1 cellular context compared by ENCODE assay signal in genomic region chr17:83073389-83074063, GRCh38.
A peak's percentile ranks its signal among the peaks of the same experiment; 100 is the strongest.
TF ChIP-seq lines count a peak whose summit lies in the region.

No MANE protein-coding gene starts in this region.

TF ChIP-seq in K562, 482 proteins besides CTCF, POLR2A, EP300 and RAD21 (continued from another document and continues in another):
- TF ChIP-seq ATF2 (CRISPR knock-in tag; IDR thresholded peaks at IDR 0.05) (no peak), NONO (IDR thresholded peaks at IDR 0.05; ENCODE audit: low read depth in 2 of 2, low read length in 1 of 2) (no peak), TAL1 (IDR thresholded peaks at IDR 0.05) (no peak), EP400 (IDR thresholded peaks at IDR 0.05) (0 out of 2 replicates have a peak, but pooled peaks have one; percentile 30), SOX6 (IDR thresholded peaks at IDR 0.05) (peak; percentile 32; the same call in 1 of the 2 replicates), PKNOX1 (IDR thresholded peaks at IDR 0.05) (peak; percentile 44; the same call in 1 of the 2 replicates), FOXA3 (CRISPR knock-in tag; conservative IDR thresholded peaks at IDR 0.05 in 1 of 2, IDR thresholded peaks at IDR 0.05 in 1 of 2) (no peak; a peak in 1 of 4 replicates), SMAD4 (CRISPR knock-in tag; conservative IDR thresholded peaks at IDR 0.05) (peak; percentile 86; the same call in 1 of the 2 replicates), E2F8 (IDR thresholded peaks at IDR 0.05; ENCODE audit: low read depth, partially characterized antibody) (no peak), EGR1 (conservative IDR thresholded peaks at IDR 0.05) (peak; percentile 99), CHD1 (IDR thresholded peaks at IDR 0.05; ENCODE audit: low read length) (no peak), ATF1 (CRISPR knock-in tag; IDR thresholded peaks at IDR 0.05) (no peak), ATF1 (tag; IDR thresholded peaks at IDR 0.05) (peak; percentile 70), POLR2AphosphoS5 (IDR thresholded peaks at IDR 0.05; ENCODE audit: control insufficient read depth, insufficient read depth, low read depth, low read length) (no peak), IRF2 (CRISPR knock-in tag; IDR thresholded peaks at IDR 0.05) (no peak), TAF15 (IDR thresholded peaks at IDR 0.05; ENCODE audit: low read depth, low read length) (no peak), CCNT2 (IDR thresholded peaks at IDR 0.05; ENCODE audit: borderline replicate concordance, extremely low read depth, insufficient read length, low read depth, low read length) (peak; percentile 56), SETDB1 (IDR thresholded peaks at IDR 0.05; ENCODE audit: low read length) (no peak), ATF3 (IDR thresholded peaks at IDR 0.05) (peak; percentile 96), ATF3 (CRISPR knock-in tag; conservative IDR thresholded peaks at IDR 0.05) (peak; percentile 89), E2F6 (IDR thresholded peaks at IDR 0.05; ENCODE audit: borderline replicate concordance in 1 of 2, extremely low read depth in 1 of 2, insufficient read depth in 1 of 2, insufficient read length in 1 of 2, low read depth in 1 of 2, low read length in 1 of 2, poor library complexity in 1 of 2, severe bottlenecking in 1 of 2) (peak; percentile 19 to 60), ZNF431 (CRISPR knock-in tag; IDR thresholded peaks at IDR 0.05) (0 out of 2 replicates have a peak, but pooled peaks have one; percentile 27), DEAF1 (CRISPR knock-in tag; IDR thresholded peaks at IDR 0.05) (no peak), ARID1B (IDR thresholded peaks at IDR 0.05) (peak; percentile 79), DACH1 (IDR thresholded peaks at IDR 0.05; ENCODE audit: partially characterized antibody) (peak; percentile 37), MBD2 (IDR thresholded peaks at IDR 0.05; ENCODE audit: borderline replicate concordance, low read depth) (peak; percentile 69; the same call in 1 of the 2 replicates), ELF4 (CRISPR knock-in tag; IDR thresholded peaks at IDR 0.05) (no peak), POU5F1 (IDR thresholded peaks at IDR 0.05; ENCODE audit: borderline replicate concordance, low read depth, low read length, partially characterized antibody) (no peak), E2F4 (CRISPR knock-in tag; IDR thresholded peaks at IDR 0.05; ENCODE audit: low read depth) (no peak), POLR2B (IDR thresholded peaks at IDR 0.05; ENCODE audit: low read depth, partially characterized antibody) (no peak), SUPT5H (IDR thresholded peaks at IDR 0.05) (peak; percentile 39; the same call in 1 of the 2 replicates), SRF (CRISPR knock-in tag; IDR thresholded peaks at IDR 0.05) (0 out of 4 replicates have a peak, but pooled peaks of 1 of the 2 experiments have one; percentile 41), ZBTB9 (CRISPR knock-in tag; IDR thresholded peaks at IDR 0.05) (no peak), MYBL2 (IDR thresholded peaks at IDR 0.05; ENCODE audit: low read depth) (no peak), MYBL2 (CRISPR knock-in tag; IDR thresholded peaks at IDR 0.05; ENCODE audit: borderline replicate concordance) (no peak), ZFP36 (IDR thresholded peaks at IDR 0.05; ENCODE audit: low read depth, low read length, partially characterized antibody) (no peak), THAP12 (CRISPR knock-in tag; IDR thresholded peaks at IDR 0.05) (no peak; the same call in 1 of the 2 replicates), ZNF277 (CRISPR knock-in tag; IDR thresholded peaks at IDR 0.05; ENCODE audit: borderline replicate concordance) (no peak), NFXL1 (CRISPR knock-in tag; IDR thresholded peaks at IDR 0.05) (no peak), ADNP (tag; IDR thresholded peaks at IDR 0.05) (no peak), CREM (IDR thresholded peaks at IDR 0.05; ENCODE audit: low read depth) (peak; percentile 80), ZNF274 (IDR thresholded peaks at IDR 0.05; ENCODE audit: borderline replicate concordance, low read depth, low read length) (no peak), BHLHE40 (IDR thresholded peaks at IDR 0.05; ENCODE audit: low read length) (peak; percentile 17; the same call in 1 of the 2 replicates), RUNX1 (IDR thresholded peaks at IDR 0.05; ENCODE audit: low read depth) (no peak), ZNF444 (CRISPR knock-in tag; IDR thresholded peaks at IDR 0.05) (no peak), CLOCK (CRISPR knock-in tag; IDR thresholded peaks at IDR 0.05; ENCODE audit: borderline replicate concordance) (no peak), ZNF589 (CRISPR knock-in tag; IDR thresholded peaks at IDR 0.05; ENCODE audit: low read depth) (no peak), PTTG1 (tag; IDR thresholded peaks at IDR 0.05; ENCODE audit: low read depth) (no peak), NFE2 (IDR thresholded peaks at IDR 0.05; ENCODE audit: low read depth) (peak; percentile 84), RBM14 (IDR thresholded peaks at IDR 0.05; ENCODE audit: borderline replicate concordance, insufficient read depth, low read depth, low read length) (0 out of 2 replicates have a peak, but pooled peaks have one; percentile 18)
